Comparison of ENCODE assay signal across 1 cellular context in genomic region chr2:85601771-85602475, GRCh38.
TF ChIP-seq lines count a peak whose summit lies in the region.

No MANE protein-coding gene starts in this region.

TF ChIP-seq in HepG2, 621 proteins besides CTCF, POLR2A, EP300 and RAD21 (continued from another document and continues in another):
- peak; percentile 6; the same call in 1 of the 2 replicates for TF ChIP-seq UBTF (CRISPR knock-in tag; IDR thresholded peaks at IDR 0.05)
- no peak for TF ChIP-seq ZBTB21 (CRISPR knock-in tag; IDR thresholded peaks at IDR 0.05)
- no peak; the same call in 1 of the 2 replicates for TF ChIP-seq IRX3 (CRISPR knock-in tag; IDR thresholded peaks at IDR 0.05; ENCODE audit: borderline replicate concordance, low read depth)
- no peak for TF ChIP-seq SMAD3 (CRISPR knock-in tag; IDR thresholded peaks at IDR 0.05)
- TF ChIP-seq, protein P1, sequence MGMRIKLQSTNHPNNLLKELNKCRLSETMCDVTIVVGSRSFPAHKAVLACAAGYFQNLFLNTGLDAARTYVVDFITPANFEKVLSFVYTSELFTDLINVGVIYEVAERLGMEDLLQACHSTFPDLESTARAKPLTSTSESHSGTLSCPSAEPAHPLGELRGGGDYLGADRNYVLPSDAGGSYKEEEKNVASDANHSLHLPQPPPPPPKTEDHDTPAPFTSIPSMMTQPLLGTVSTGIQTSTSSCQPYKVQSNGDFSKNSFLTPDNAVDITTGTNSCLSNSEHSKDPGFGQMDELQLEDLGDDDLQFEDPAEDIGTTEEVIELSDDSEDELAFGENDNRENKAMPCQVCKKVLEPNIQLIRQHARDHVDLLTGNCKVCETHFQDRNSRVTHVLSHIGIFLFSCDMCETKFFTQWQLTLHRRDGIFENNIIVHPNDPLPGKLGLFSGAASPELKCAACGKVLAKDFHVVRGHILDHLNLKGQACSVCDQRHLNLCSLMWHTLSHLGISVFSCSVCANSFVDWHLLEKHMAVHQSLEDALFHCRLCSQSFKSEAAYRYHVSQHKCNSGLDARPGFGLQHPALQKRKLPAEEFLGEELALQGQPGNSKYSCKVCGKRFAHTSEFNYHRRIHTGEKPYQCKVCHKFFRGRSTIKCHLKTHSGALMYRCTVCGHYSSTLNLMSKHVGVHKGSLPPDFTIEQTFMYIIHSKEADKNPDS (CRISPR knock-in tag; IDR thresholded peaks at IDR 0.05): 0 out of 2 replicates have a peak, but pooled peaks have one; percentile 0
- no peak; the same call in none of the 2 replicates for TF ChIP-seq KMT2B (CRISPR knock-in tag; IDR thresholded peaks at IDR 0.05)
- TF ChIP-seq, protein P2, sequence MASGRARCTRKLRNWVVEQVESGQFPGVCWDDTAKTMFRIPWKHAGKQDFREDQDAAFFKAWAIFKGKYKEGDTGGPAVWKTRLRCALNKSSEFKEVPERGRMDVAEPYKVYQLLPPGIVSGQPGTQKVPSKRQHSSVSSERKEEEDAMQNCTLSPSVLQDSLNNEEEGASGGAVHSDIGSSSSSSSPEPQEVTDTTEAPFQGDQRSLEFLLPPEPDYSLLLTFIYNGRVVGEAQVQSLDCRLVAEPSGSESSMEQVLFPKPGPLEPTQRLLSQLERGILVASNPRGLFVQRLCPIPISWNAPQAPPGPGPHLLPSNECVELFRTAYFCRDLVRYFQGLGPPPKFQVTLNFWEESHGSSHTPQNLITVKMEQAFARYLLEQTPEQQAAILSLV (CRISPR knock-in tag; IDR thresholded peaks at IDR 0.05; ENCODE audit: borderline replicate concordance): no peak
- TF ChIP-seq HOXA5 (CRISPR knock-in tag; IDR thresholded peaks at IDR 0.05): no peak
- TF ChIP-seq MED1 (CRISPR knock-in tag; IDR thresholded peaks at IDR 0.05): no peak
- no peak for TF ChIP-seq RFX5 (IDR thresholded peaks at IDR 0.05; ENCODE audit: low read depth, low read length)
- no peak for TF ChIP-seq THAP11 (CRISPR knock-in tag; IDR thresholded peaks at IDR 0.05)
- no peak for TF ChIP-seq PAX8 (CRISPR knock-in tag; IDR thresholded peaks at IDR 0.05; ENCODE audit: borderline replicate concordance)
- TF ChIP-seq ZNF770 (CRISPR knock-in tag; IDR thresholded peaks at IDR 0.05): no peak
- no peak for TF ChIP-seq ISL2 (CRISPR knock-in tag; IDR thresholded peaks at IDR 0.05)
- no peak; the same call in 1 of the 2 replicates for TF ChIP-seq MXD1 (CRISPR knock-in tag; IDR thresholded peaks at IDR 0.05)
- TF ChIP-seq JUN (CRISPR knock-in tag; IDR thresholded peaks at IDR 0.05): peak; percentile 19; the same call in 1 of the 2 replicates
- TF ChIP-seq, protein P3, sequence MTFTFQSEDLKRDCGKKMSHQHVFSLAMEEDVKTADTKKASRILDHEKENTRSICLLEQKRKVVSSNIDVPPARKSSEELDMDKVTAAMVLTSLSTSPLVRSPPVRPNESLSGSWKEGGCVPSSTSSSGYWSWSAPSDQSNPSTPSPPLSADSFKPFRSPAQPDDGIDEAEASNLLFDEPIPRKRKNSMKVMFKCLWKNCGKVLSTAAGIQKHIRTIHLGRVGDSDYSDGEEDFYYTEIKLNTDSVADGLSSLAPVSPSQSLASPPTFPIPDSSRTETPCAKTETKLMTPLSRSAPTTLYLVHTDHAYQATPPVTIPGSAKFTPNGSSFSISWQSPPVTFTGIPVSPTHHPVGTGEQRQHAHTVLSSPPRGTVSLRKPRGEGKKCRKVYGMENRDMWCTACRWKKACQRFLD (CRISPR knock-in tag; IDR thresholded peaks at IDR 0.05; ENCODE audit: borderline replicate concordance): peak; percentile 35; the same call in 1 of the 2 replicates
- no peak for TF ChIP-seq SNAPC2 (CRISPR knock-in tag; IDR thresholded peaks at IDR 0.05)
- no peak; the same call in 1 of the 2 replicates for TF ChIP-seq KLF6 (CRISPR knock-in tag; IDR thresholded peaks at IDR 0.05)
- TF ChIP-seq TGIF2 (CRISPR knock-in tag; IDR thresholded peaks at IDR 0.05): no peak; the same call in none of the 2 replicates
- TF ChIP-seq NFKBIZ (CRISPR knock-in tag; IDR thresholded peaks at IDR 0.05): no peak
- TF ChIP-seq PAF1 (CRISPR knock-in tag; IDR thresholded peaks at IDR 0.05): no peak
- no peak for TF ChIP-seq ZNF232 (CRISPR knock-in tag; IDR thresholded peaks at IDR 0.05; ENCODE audit: borderline replicate concordance)
- TF ChIP-seq ZNF646 (CRISPR knock-in tag; IDR thresholded peaks at IDR 0.05): no peak
- TF ChIP-seq, protein P4, sequence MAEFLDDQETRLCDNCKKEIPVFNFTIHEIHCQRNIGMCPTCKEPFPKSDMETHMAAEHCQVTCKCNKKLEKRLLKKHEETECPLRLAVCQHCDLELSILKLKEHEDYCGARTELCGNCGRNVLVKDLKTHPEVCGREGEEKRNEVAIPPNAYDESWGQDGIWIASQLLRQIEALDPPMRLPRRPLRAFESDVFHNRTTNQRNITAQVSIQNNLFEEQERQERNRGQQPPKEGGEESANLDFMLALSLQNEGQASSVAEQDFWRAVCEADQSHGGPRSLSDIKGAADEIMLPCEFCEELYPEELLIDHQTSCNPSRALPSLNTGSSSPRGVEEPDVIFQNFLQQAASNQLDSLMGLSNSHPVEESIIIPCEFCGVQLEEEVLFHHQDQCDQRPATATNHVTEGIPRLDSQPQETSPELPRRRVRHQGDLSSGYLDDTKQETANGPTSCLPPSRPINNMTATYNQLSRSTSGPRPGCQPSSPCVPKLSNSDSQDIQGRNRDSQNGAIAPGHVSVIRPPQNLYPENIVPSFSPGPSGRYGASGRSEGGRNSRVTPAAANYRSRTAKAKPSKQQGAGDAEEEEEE (CRISPR knock-in tag; IDR thresholded peaks at IDR 0.05; ENCODE audit: borderline replicate concordance): no peak; the same call in 1 of the 2 replicates
- TF ChIP-seq ZNF530 (CRISPR knock-in tag; IDR thresholded peaks at IDR 0.05; ENCODE audit: low read depth): no peak
- peak; percentile 73; the same call in 1 of the 2 replicates for TF ChIP-seq ZNF253 (CRISPR knock-in tag; IDR thresholded peaks at IDR 0.05; ENCODE audit: borderline replicate concordance)
- no peak for TF ChIP-seq SETDB1 (CRISPR knock-in tag; IDR thresholded peaks at IDR 0.05; ENCODE audit: borderline replicate concordance)
- TF ChIP-seq ERF (CRISPR knock-in tag; IDR thresholded peaks at IDR 0.05): peak; percentile 19; the same call in 1 of the 2 replicates
- TF ChIP-seq SMARCC2 (IDR thresholded peaks at IDR 0.05): no peak
- no peak for TF ChIP-seq ARID2 (CRISPR knock-in tag; IDR thresholded peaks at IDR 0.05; ENCODE audit: borderline replicate concordance)
- no peak for TF ChIP-seq ZBTB33 (CRISPR knock-in tag; IDR thresholded peaks at IDR 0.05)
- TF ChIP-seq ZNF383 (CRISPR knock-in tag; IDR thresholded peaks at IDR 0.05; ENCODE audit: borderline replicate concordance): no peak
- TF ChIP-seq ZNF362 (CRISPR knock-in tag; IDR thresholded peaks at IDR 0.05; ENCODE audit: borderline replicate concordance): no peak
- TF ChIP-seq XRCC5 (optimal IDR thresholded peaks at IDR 0.05; ENCODE audit: low read length): no peak
- TF ChIP-seq, protein P5, sequence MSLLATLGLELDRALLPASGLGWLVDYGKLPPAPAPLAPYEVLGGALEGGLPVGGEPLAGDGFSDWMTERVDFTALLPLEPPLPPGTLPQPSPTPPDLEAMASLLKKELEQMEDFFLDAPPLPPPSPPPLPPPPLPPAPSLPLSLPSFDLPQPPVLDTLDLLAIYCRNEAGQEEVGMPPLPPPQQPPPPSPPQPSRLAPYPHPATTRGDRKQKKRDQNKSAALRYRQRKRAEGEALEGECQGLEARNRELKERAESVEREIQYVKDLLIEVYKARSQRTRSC (CRISPR knock-in tag; IDR thresholded peaks at IDR 0.05; ENCODE audit: low read depth): no peak
- TF ChIP-seq ZSCAN12 (CRISPR knock-in tag; IDR thresholded peaks at IDR 0.05): no peak
- TF ChIP-seq ZFP36L1 (CRISPR knock-in tag; IDR thresholded peaks at IDR 0.05): 0 out of 2 replicates have a peak, but pooled peaks have one; percentile 24
- no peak for TF ChIP-seq GLI4 (CRISPR knock-in tag; IDR thresholded peaks at IDR 0.05; ENCODE audit: borderline replicate concordance)
